Comparison of ENCODE assay signal across 13 cellular contexts in the genomic region with DNA sequence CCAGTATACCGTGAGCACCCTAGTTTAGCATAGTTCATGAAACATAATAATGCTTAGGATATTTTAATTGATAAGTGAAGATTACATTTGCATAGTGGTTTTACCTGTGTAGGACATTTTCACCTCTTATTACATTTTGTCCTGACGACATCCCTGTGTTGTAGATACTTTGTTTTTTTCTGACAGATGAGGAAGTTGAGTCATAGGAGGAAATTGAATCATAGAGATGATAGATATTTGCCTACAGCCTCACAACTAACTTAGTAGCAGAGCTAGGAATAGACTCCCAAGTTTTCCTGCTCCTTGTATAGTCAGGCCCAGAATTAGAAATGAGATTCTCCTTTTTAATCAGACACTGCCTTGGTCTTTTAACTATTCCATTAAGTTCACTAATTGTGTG.
A peak's percentile ranks its signal among the peaks of the same experiment; 100 is the strongest.
DNase-seq lines count a peak whose midpoint lies in the region; ATAC-seq and TF ChIP-seq lines count a peak whose summit lies in the region.
"Had no signal": no experiment of that assay in that cellular context is flagged by ENCODE, and none has a peak within 500 bp of the region (broad histone marks: within the 10 kb centered on the region; RNA-seq: fewer than 3 reads in every experiment).

No MANE protein-coding gene starts in this region.

- no peak overlapping the region for H3K27ac ChIP-seq in CD4-positive, CD25-positive, alpha-beta regulatory T cell (ENCODE audit: insufficient read depth, low read length, poor library complexity, severe bottlenecking)
- peak overlapping the region in 1 of 12 donors; percentile 3 for H3K27ac ChIP-seq in heart left ventricle

- H3K36me3 Mint-ChIP-seq in CD4-positive, CD25-positive, alpha-beta regulatory T cell: no peaks in the 10 kb centered on the region
- peaks cover 18% of the 10 kb centered on the region for H3K36me3 Mint-ChIP-seq in activated naive CD8-positive, alpha-beta T cell treated with anti-CD3 and anti-CD28 coated beads, Interleukin-2, amount 50 U/mL, for 24 hours (ENCODE audit: low read depth)
- peaks cover 7% of the 10 kb centered on the region for H3K36me3 Mint-ChIP-seq in activated CD4-positive, alpha-beta T cell treated with anti-CD3 and anti-CD28 coated beads, Interleukin-2, amount 10 ng/mL, durations not matched to agents 7 days and 5 days (ENCODE audit: low read depth)

- H3K27me3 ChIP-seq in CD4-positive, CD25-positive, alpha-beta regulatory T cell (ENCODE audit: control insufficient read depth, insufficient read depth, low read length): no peaks in the 10 kb centered on the region
- H3K27me3 ChIP-seq in heart left ventricle: no peaks in the 10 kb centered on the region

- H3K4me3 ChIP-seq in CD4-positive, CD25-positive, alpha-beta regulatory T cell (ENCODE audit: low read depth, low read length): no peak overlapping the region
- H3K4me3 ChIP-seq in heart left ventricle: no peak overlapping the region
- H3K4me3 ChIP-seq: HAP-1 had no signal

- H3K4me3 Mint-ChIP-seq in CD4-positive, CD25-positive, alpha-beta regulatory T cell: no peak overlapping the region
- no peak overlapping the region for H3K4me3 Mint-ChIP-seq in activated naive CD8-positive, alpha-beta T cell treated with anti-CD3 and anti-CD28 coated beads, Interleukin-2, amount 50 U/mL, for 24 hours
- H3K4me3 Mint-ChIP-seq in activated CD4-positive, alpha-beta T cell treated with anti-CD3 and anti-CD28 coated beads, Interleukin-2, amount 10 ng/mL, durations not matched to agents 7 days and 5 days: no peak overlapping the region
- H3K4me3 Mint-ChIP-seq: activated T-cell treated with anti-CD3 and anti-CD28 coated beads, Interleukin-2, amount 50 U/mL, for 24 hours; dendritic cell treated with granulocyte-macrophage colony-stimulating factor and Interleukin-4, amounts not matched to agents 40 ng/mL and 50 ng/mL, for 4 days had no signal

- no peak for TF ChIP-seq CTCF in heart left ventricle (IDR thresholded peaks at IDR 0.05)

- POLR2A ChIA-PET in activated CD4-positive, alpha-beta T cell treated with anti-CD3 and anti-CD28 coated beads, Interleukin-2, amount 10 ng/mL, durations not matched to agents 7 days and 5 days (lab: Charles Lee): no interaction called here

- H3K9me3 ChIP-seq in CD4-positive, CD25-positive, alpha-beta regulatory T cell (ENCODE audit: control insufficient read depth in 2 of 2, low read length in 2 of 2): no peaks in the 10 kb centered on the region
- no peaks in the 10 kb centered on the region for H3K9me3 ChIP-seq in heart left ventricle
- H3K9me3 ChIP-seq: HAP-1 had no signal

- intact Hi-C loops in heart left ventricle (cut with DNase I): no loop called here

- peaks cover 0 to 1% (median 0%) of the 10 kb centered on the region in 7 donors for H3K9me3 Mint-ChIP-seq in CD4-positive, CD25-positive, alpha-beta regulatory T cell
- no peaks in the 10 kb centered on the region for H3K9me3 Mint-ChIP-seq in activated naive CD8-positive, alpha-beta T cell treated with anti-CD3 and anti-CD28 coated beads, Interleukin-2, amount 50 U/mL, for 24 hours
- H3K9me3 Mint-ChIP-seq in activated CD4-positive, alpha-beta T cell treated with anti-CD3 and anti-CD28 coated beads, Interleukin-2, amount 10 ng/mL, durations not matched to agents 7 days and 5 days: no peaks in the 10 kb centered on the region
- H3K9me3 Mint-ChIP-seq: activated T-cell treated with anti-CD3 and anti-CD28 coated beads, Interleukin-2, amount 50 U/mL, for 24 hours; dendritic cell treated with granulocyte-macrophage colony-stimulating factor and Interleukin-4, amounts not matched to agents 40 ng/mL and 50 ng/mL, for 4 days had no signal

- no peak overlapping the region for H3K27ac Mint-ChIP-seq in CD4-positive, CD25-positive, alpha-beta regulatory T cell
- no peak overlapping the region for H3K27ac Mint-ChIP-seq in activated naive CD8-positive, alpha-beta T cell treated with anti-CD3 and anti-CD28 coated beads, Interleukin-2, amount 50 U/mL, for 24 hours
- H3K27ac Mint-ChIP-seq in activated CD4-positive, alpha-beta T cell treated with anti-CD3 and anti-CD28 coated beads, Interleukin-2, amount 10 ng/mL, durations not matched to agents 7 days and 5 days: no peak overlapping the region
- H3K27ac Mint-ChIP-seq: activated T-cell treated with anti-CD3 and anti-CD28 coated beads, Interleukin-2, amount 50 U/mL, for 24 hours; dendritic cell treated with granulocyte-macrophage colony-stimulating factor and Interleukin-4, amounts not matched to agents 40 ng/mL and 50 ng/mL, for 4 days had no signal

- CTCF ChIA-PET in activated CD4-positive, alpha-beta T cell treated with anti-CD3 and anti-CD28 coated beads, Interleukin-2, amount 10 ng/mL, durations not matched to agents 7 days and 5 days (lab: Charles Lee): interaction anchor here (1.4 kb wide), 1 partner anchor 27 kb away, joined by 3 read pairs; no protein-coding TSS in a partner anchor

- no peak for TF ChIP-seq POLR2A in heart left ventricle (IDR thresholded peaks at IDR 0.05)

- peak; percentile 59 to 64 for ATAC-seq in CD4-positive, CD25-positive, alpha-beta regulatory T cell (ENCODE audit: low read depth in 2 of 2)
- ATAC-seq in activated naive CD8-positive, alpha-beta T cell treated with anti-CD3 and anti-CD28 coated beads, Interleukin-2, amount 50 U/mL, for 24 hours: peak; percentile 80
- ATAC-seq in heart left ventricle: no peak

- 75 to 83% (median 80%) methylated on average over 2 of the region's 2 CpGs for WGBS in heart left ventricle, 4 donors

- H3K36me3 ChIP-seq in CD4-positive, CD25-positive, alpha-beta regulatory T cell (ENCODE audit: control insufficient read depth, insufficient read depth, low read length): peaks cover 4% of the 10 kb centered on the region
- no peaks in the 10 kb centered on the region for H3K36me3 ChIP-seq in heart left ventricle
- H3K36me3 ChIP-seq: HAP-1 had no signal

- H3K4me1 ChIP-seq in CD4-positive, CD25-positive, alpha-beta regulatory T cell (ENCODE audit: control insufficient read depth, insufficient read depth, low read length, poor library complexity, severe bottlenecking): peaks cover 13% of the 10 kb centered on the region
- H3K4me1 ChIP-seq in heart left ventricle: peaks cover 0 to 33% (median 0%) of the 10 kb centered on the region in 12 donors
- H3K4me1 ChIP-seq: HAP-1 had no signal

- peak in 1 of 3 donors; percentile 49 for DNase-seq in CD4-positive, CD25-positive, alpha-beta regulatory T cell
- DNase-seq in LHCN-M2 (ENCODE audit: low read depth) (peak; percentile 63), kidney tubule cell (ENCODE audit: low spot score) (peak; percentile 89), HuH-7 (ENCODE audit: low spot score) (no peak), heart left ventricle (no peak)
- DNase-seq in activated naive CD8-positive, alpha-beta T cell treated with anti-CD3 and anti-CD28 coated beads, Interleukin-2, amount 50 U/mL, for 24 hours: no peak
- no peak for DNase-seq in stimulated activated CD4-positive, alpha-beta T cell treated with anti-CD3 and anti-CD28 coated beads, Interleukin-4, amount 100 ng/mL, for 4 hours
- no peak for DNase-seq in activated CD4-positive, alpha-beta T cell treated with anti-CD3 and anti-CD28 coated beads, Interleukin-2, amount 10 ng/mL, durations not matched to agents 7 days and 5 days
- DNase-seq: activated T-cell treated with anti-CD3 and anti-CD28 coated beads, Interleukin-2, amount 50 U/mL, for 24 hours; DMS153; NCI-H446 treated with DMSO at 0.1 percent for 48 hours had no signal

- no peaks in the 10 kb centered on the region for H3K27me3 Mint-ChIP-seq in CD4-positive, CD25-positive, alpha-beta regulatory T cell
- no peaks in the 10 kb centered on the region for H3K27me3 Mint-ChIP-seq in activated naive CD8-positive, alpha-beta T cell treated with anti-CD3 and anti-CD28 coated beads, Interleukin-2, amount 50 U/mL, for 24 hours
- H3K27me3 Mint-ChIP-seq in activated CD4-positive, alpha-beta T cell treated with anti-CD3 and anti-CD28 coated beads, Interleukin-2, amount 10 ng/mL, durations not matched to agents 7 days and 5 days: no peaks in the 10 kb centered on the region
- H3K27me3 Mint-ChIP-seq: activated T-cell treated with anti-CD3 and anti-CD28 coated beads, Interleukin-2, amount 50 U/mL, for 24 hours; dendritic cell treated with granulocyte-macrophage colony-stimulating factor and Interleukin-4, amounts not matched to agents 40 ng/mL and 50 ng/mL, for 4 days had no signal

- peaks cover 5 to 9% (median 7%) of the 10 kb centered on the region in 4 donors for H3K4me1 Mint-ChIP-seq in CD4-positive, CD25-positive, alpha-beta regulatory T cell
- peaks cover 29% of the 10 kb centered on the region for H3K4me1 Mint-ChIP-seq in activated naive CD8-positive, alpha-beta T cell treated with anti-CD3 and anti-CD28 coated beads, Interleukin-2, amount 50 U/mL, for 24 hours
- H3K4me1 Mint-ChIP-seq in activated CD4-positive, alpha-beta T cell treated with anti-CD3 and anti-CD28 coated beads, Interleukin-2, amount 10 ng/mL, durations not matched to agents 7 days and 5 days: peaks cover 8% of the 10 kb centered on the region

Comparison
In these comparisons a context has a peak if more than half of its experiments do, and no peak if none do; other contexts are left out.
1. ATAC-seq: peak in CD4-positive, CD25-positive, alpha-beta regulatory T cell (2 of 2) and activated naive CD8-positive, alpha-beta T cell treated with anti-CD3 and anti-CD28 coated beads, Interleukin-2, amount 50 U/mL, for 24 hours (single experiment); none in heart left ventricle (0 of 4).
2. DNase-seq: peak in LHCN-M2 (single experiment) and kidney tubule cell (single experiment); none in activated naive CD8-positive, alpha-beta T cell treated with anti-CD3 and anti-CD28 coated beads, Interleukin-2, amount 50 U/mL, for 24 hours (single experiment), stimulated activated CD4-positive, alpha-beta T cell treated with anti-CD3 and anti-CD28 coated beads, Interleukin-4, amount 100 ng/mL, for 4 hours (0 of 2), HuH-7 (single experiment), heart left ventricle (0 of 5) and activated CD4-positive, alpha-beta T cell treated with anti-CD3 and anti-CD28 coated beads, Interleukin-2, amount 10 ng/mL, durations not matched to agents 7 days and 5 days (single experiment).